In genomic region chrX:150893936-150894335, GRCh38 we compare ENCODE assay signal across 39 cellular contexts.
"Had no signal": no experiment of that assay in that cellular context is flagged by ENCODE, and none has a peak within 500 bp of the region (broad histone marks: within the 10 kb centered on the region; RNA-seq: fewer than 3 reads in every experiment).

No MANE protein-coding gene starts in this region.

- H3K27me3 Mint-ChIP-seq: activated B cell treated with CpG ODN at 0.5 μM for 24 hours; activated CD4-positive, alpha-beta memory T cell treated with anti-CD3 and anti-CD28 coated beads for 36 hours; activated CD4-positive, alpha-beta T cell treated with anti-CD3 and anti-CD28 coated beads, Interleukin-2, amount 10 ng/mL, durations not matched to agents 24 days and 14 days; activated CD8-positive, alpha-beta T cell treated with anti-CD3 and anti-CD28 coated beads for 36 hours; activated naive CD8-positive, alpha-beta T cell treated with anti-CD3 and anti-CD28 coated beads for 36 hours; activated T-helper 17 cell treated with anti-CD3 and anti-CD28 coated beads, Interleukin-2, amount 50 U/mL, for 72 hours; central memory CD8-positive, alpha-beta T cell had no signal

- H3K9me3 ChIP-seq: adrenal gland, ascending aorta, body of pancreas had no signal

- H3K4me1 ChIP-seq: ascending aorta had no signal

- H3K27ac Mint-ChIP-seq: activated B cell treated with CpG ODN at 0.5 μM for 24 hours; activated CD4-positive, alpha-beta memory T cell treated with anti-CD3 and anti-CD28 coated beads for 36 hours; activated CD4-positive, alpha-beta T cell treated with anti-CD3 and anti-CD28 coated beads, Interleukin-2, amount 10 ng/mL, durations not matched to agents 24 days and 14 days; activated CD8-positive, alpha-beta T cell treated with anti-CD3 and anti-CD28 coated beads for 36 hours; activated naive CD4-positive, alpha-beta T cell treated with anti-CD3 and anti-CD28 coated beads for 36 hours; activated naive CD4-positive, alpha-beta T cell treated with anti-CD3 and anti-CD28 coated beads, Interleukin-2, amount 50 U/mL, for 72 hours; activated naive CD8-positive, alpha-beta T cell treated with anti-CD3 and anti-CD28 coated beads for 36 hours; activated T-cell treated with anti-CD3 and anti-CD28 coated beads, Interleukin-2, amount 50 U/mL, for 72 hours; activated T-helper 1 cell treated with anti-CD3 and anti-CD28 coated beads, Interleukin-12 subunit alpha, Interleukin-12 subunit beta, Interleukin-2, Interleukin-4 antibody, amounts not matched to agents 30 ng/mL and 10 ng/mL and 1 ng/mL, durations not matched to agents 14 hours and 24 hours and 36 hours; activated T-helper 17 cell treated with anti-CD3 and anti-CD28 coated beads, Interleukin-2, amount 50 U/mL, for 72 hours; T-helper 1 cell treated with Interleukin-12 subunit alpha and Interleukin-12 subunit beta and Interleukin-4 antibody, amounts not matched to agents 30 μg/mL and 1 μg/mL, for 36 hours; T-helper 2 cell treated with Interferon-gamma antibody and Interleukin-4, amounts not matched to agents 5 μg/mL and 100 μg/mL, for 36 hours had no signal

- ATAC-seq: activated CD8-positive, alpha-beta T cell treated with anti-CD3 and anti-CD28 coated beads for 36 hours; activated naive CD4-positive, alpha-beta T cell treated with anti-CD3 and anti-CD28 coated beads, Interleukin-2, amount 50 U/mL, for 72 hours; activated T-cell treated with anti-CD3 and anti-CD28 coated beads, Interleukin-2, amount 50 U/mL, for 4 hours; activated T-cell treated with anti-CD3 and anti-CD28 coated beads, Interleukin-2, amount 50 U/mL, for 72 hours; activated T-helper 17 cell treated with anti-CD3 and anti-CD28 coated beads, Interleukin-2, amount 50 U/mL, for 72 hours; body of pancreas had no signal

- DNase-seq: activated B cell treated with CpG ODN at 0.5 μM for 24 hours; activated CD4-positive, alpha-beta memory T cell treated with anti-CD3 and anti-CD28 coated beads for 36 hours; activated CD4-positive, alpha-beta T cell treated with anti-CD3 and anti-CD28 coated beads for 4 hours; activated CD4-positive, alpha-beta T cell treated with anti-CD3 and anti-CD28 coated beads, Interleukin-2, amount 10 ng/mL, durations not matched to agents 24 days and 14 days; activated CD4-positive, alpha-beta T cell treated with anti-CD3 and anti-CD28 coated beads, Interleukin-2, amount 50 U/mL, for 1 hour; activated CD4-positive, alpha-beta T cell treated with anti-CD3 and anti-CD28 coated beads, Interleukin-2, amount 50 U/mL, for 4 hours; activated CD4-positive, CD25-positive, alpha-beta regulatory T cell treated with anti-CD3 and anti-CD28 coated beads, Interleukin-2, amount 50 U/mL, for 72 hours; activated CD8-positive, alpha-beta memory T cell treated with anti-CD3 and anti-CD28 coated beads, Interleukin-2, amount 50 U/mL, for 4 hours; activated CD8-positive, alpha-beta T cell treated with anti-CD3 and anti-CD28 coated beads for 36 hours; activated effector memory CD4-positive, alpha-beta T cell treated with anti-CD3 and anti-CD28 coated beads, Interleukin-2, amount 50 U/mL, for 16 hours; activated gamma-delta T cell treated with Interleukin-2 at 50 U/mL for 16 hours; activated naive CD4-positive, alpha-beta T cell; activated naive CD4-positive, alpha-beta T cell treated with anti-CD3 and anti-CD28 coated beads for 36 hours; activated naive CD4-positive, alpha-beta T cell treated with anti-CD3 and anti-CD28 coated beads, Interleukin-2, amount 50 U/mL, for 16 hours; activated naive CD8-positive, alpha-beta T cell treated with anti-CD3 and anti-CD28 coated beads for 36 hours; activated T-cell treated with anti-CD3 and anti-CD28 coated beads for 4 hours; activated T-cell treated with anti-CD3 and anti-CD28 coated beads, Interleukin-2, amount 50 U/mL, for 1 hour; activated T-cell treated with anti-CD3 and anti-CD28 coated beads, Interleukin-2, amount 50 U/mL, for 4 hours; activated T-cell treated with anti-CD3 and anti-CD28 coated beads, Interleukin-2, amount 50 U/mL, for 72 hours; adrenal gland; amygdala; anterior cingulate cortex; body of pancreas; brain microvascular endothelial cell; caudate nucleus; cerebellar nuclear complex; T-helper 2 cell; T-helper 9 cell had no signal

- H3K4me3 ChIP-seq: adrenal gland, ascending aorta, body of pancreas, cardiac muscle cell had no signal

- H3K27ac ChIP-seq: adrenal gland, ascending aorta, body of pancreas, brain microvascular endothelial cell, cardiac muscle cell, VCaP had no signal

- H3K4me3 Mint-ChIP-seq: activated B cell treated with CpG ODN at 0.5 μM for 24 hours; activated CD4-positive, alpha-beta memory T cell treated with anti-CD3 and anti-CD28 coated beads for 36 hours; activated CD4-positive, alpha-beta T cell treated with anti-CD3 and anti-CD28 coated beads, Interleukin-2, amount 10 ng/mL, durations not matched to agents 24 days and 14 days; activated CD8-positive, alpha-beta T cell treated with anti-CD3 and anti-CD28 coated beads for 36 hours; activated naive CD4-positive, alpha-beta T cell treated with anti-CD3 and anti-CD28 coated beads for 36 hours; activated naive CD8-positive, alpha-beta T cell treated with anti-CD3 and anti-CD28 coated beads for 36 hours; activated T-cell treated with anti-CD3 and anti-CD28 coated beads, Interleukin-2, amount 50 U/mL, for 4 hours; activated T-cell treated with anti-CD3 and anti-CD28 coated beads, Interleukin-2, amount 50 U/mL, for 72 hours; activated T-helper 1 cell treated with anti-CD3 and anti-CD28 coated beads, Interleukin-12 subunit alpha, Interleukin-12 subunit beta, Interleukin-2, Interleukin-4 antibody, amounts not matched to agents 30 ng/mL and 10 ng/mL and 1 ng/mL, durations not matched to agents 14 hours and 24 hours and 36 hours; activated T-helper 17 cell treated with anti-CD3 and anti-CD28 coated beads, Interleukin-2, amount 50 U/mL, for 72 hours; central memory CD8-positive, alpha-beta T cell; T-helper 1 cell treated with Interleukin-12 subunit alpha and Interleukin-12 subunit beta and Interleukin-4 antibody, amounts not matched to agents 30 μg/mL and 1 μg/mL, for 36 hours; T-helper 2 cell treated with Interferon-gamma antibody and Interleukin-4, amounts not matched to agents 5 μg/mL and 100 μg/mL, for 36 hours had no signal

- H3K27me3 ChIP-seq: adrenal gland, ascending aorta, body of pancreas, brain microvascular endothelial cell, cardiac muscle cell had no signal

- H3K9me3 Mint-ChIP-seq: activated B cell treated with CpG ODN at 0.5 μM for 24 hours; activated CD4-positive, alpha-beta memory T cell treated with anti-CD3 and anti-CD28 coated beads for 36 hours; activated CD4-positive, alpha-beta T cell treated with anti-CD3 and anti-CD28 coated beads, Interleukin-2, amount 10 ng/mL, durations not matched to agents 24 days and 14 days; activated CD8-positive, alpha-beta T cell treated with anti-CD3 and anti-CD28 coated beads for 36 hours; activated naive CD4-positive, alpha-beta T cell treated with anti-CD3 and anti-CD28 coated beads for 36 hours; activated naive CD4-positive, alpha-beta T cell treated with anti-CD3 and anti-CD28 coated beads, Interleukin-2, amount 50 U/mL, for 72 hours; activated naive CD8-positive, alpha-beta T cell treated with anti-CD3 and anti-CD28 coated beads for 36 hours; activated T-cell treated with anti-CD3 and anti-CD28 coated beads, Interleukin-2, amount 50 U/mL, for 4 hours; activated T-cell treated with anti-CD3 and anti-CD28 coated beads, Interleukin-2, amount 50 U/mL, for 72 hours; activated T-helper 1 cell treated with anti-CD3 and anti-CD28 coated beads, Interleukin-12 subunit alpha, Interleukin-12 subunit beta, Interleukin-2, Interleukin-4 antibody, amounts not matched to agents 30 ng/mL and 10 ng/mL and 1 ng/mL, durations not matched to agents 14 hours and 24 hours and 36 hours; activated T-helper 17 cell treated with anti-CD3 and anti-CD28 coated beads, Interleukin-2, amount 50 U/mL, for 72 hours; central memory CD8-positive, alpha-beta T cell; T-helper 1 cell treated with Interleukin-12 subunit alpha and Interleukin-12 subunit beta and Interleukin-4 antibody, amounts not matched to agents 30 μg/mL and 1 μg/mL, for 36 hours; T-helper 2 cell treated with Interferon-gamma antibody and Interleukin-4, amounts not matched to agents 5 μg/mL and 100 μg/mL, for 36 hours had no signal

- H3K36me3 ChIP-seq: adrenal gland, ascending aorta, brain microvascular endothelial cell, cardiac muscle cell had no signal

- H3K36me3 Mint-ChIP-seq: activated CD4-positive, alpha-beta memory T cell treated with anti-CD3 and anti-CD28 coated beads for 36 hours; activated naive CD4-positive, alpha-beta T cell treated with anti-CD3 and anti-CD28 coated beads, Interleukin-2, amount 50 U/mL, for 72 hours had no signal

- FAIRE-seq: bronchial epithelial cell, TTC549 had no signal
